25 cellular contexts compared by ENCODE assay signal in genomic region chr13:80778302-80778701, GRCh38.
"Had no signal": no experiment of that assay in that cellular context is flagged by ENCODE, and none has a peak within 500 bp of the region (broad histone marks: within the 10 kb centered on the region; RNA-seq: fewer than 3 reads in every experiment).

No MANE protein-coding gene starts in this region.

- H3K4me1 ChIP-seq: esophagus squamous epithelium, gastroesophageal sphincter, heart left ventricle, lower lobe of right lung, stomach, suprapubic skin, transverse colon had no signal

- H3K27me3 Mint-ChIP-seq: activated T-cell treated with anti-CD3 and anti-CD28 coated beads, Interleukin-2, amount 50 U/mL, for 24 hours; activated T-helper 17 cell treated with anti-CD3 and anti-CD28 coated beads, Interleukin-2, amount 50 U/mL, for 72 hours; brain; naive thymus-derived CD4-positive, alpha-beta T cell; stimulated activated memory B cell treated with anti-CD40 and anti-IgM and Interleukin-4, amounts not matched to agents 10 μg/mL and 1 μg/mL and 100 μg/mL, for 72 hours had no signal

- DNase-seq: activated CD4-positive, alpha-beta T cell treated with anti-CD3 and anti-CD28 coated beads, Interleukin-2, amount 50 U/mL, for 4 hours; activated CD8-positive, alpha-beta memory T cell treated with anti-CD3 and anti-CD28 coated beads for 24 hours; activated CD8-positive, alpha-beta memory T cell treated with anti-CD3 and anti-CD28 coated beads, Interleukin-2, amount 50 U/mL, for 4 hours; activated T-cell treated with anti-CD3 and anti-CD28 coated beads, Interleukin-2, amount 50 U/mL, for 24 hours; aorta; central memory CD4-positive, alpha-beta T cell; dermis blood vessel endothelial cell; effector memory CD4-positive, alpha-beta T cell; esophagus squamous epithelium; heart left ventricle; islet precursor cell; lower lobe of right lung; naive thymus-derived CD4-positive, alpha-beta T cell; posterior cingulate gyrus; small intestine; stomach; transverse colon had no signal

- H3K4me3 ChIP-seq: esophagus squamous epithelium, gastroesophageal sphincter, heart left ventricle, lower lobe of right lung, stomach, suprapubic skin, transverse colon had no signal

- H3K9me3 Mint-ChIP-seq: brain, neural crest cell had no signal

- H3K4me3 Mint-ChIP-seq: activated T-cell treated with anti-CD3 and anti-CD28 coated beads, Interleukin-2, amount 50 U/mL, for 24 hours; activated T-helper 17 cell treated with anti-CD3 and anti-CD28 coated beads, Interleukin-2, amount 50 U/mL, for 72 hours; brain; naive thymus-derived CD4-positive, alpha-beta T cell; neural crest cell; stimulated activated memory B cell treated with anti-CD40 and anti-IgM and Interleukin-4, amounts not matched to agents 10 μg/mL and 1 μg/mL and 100 μg/mL, for 72 hours had no signal

- H3K27ac Mint-ChIP-seq: activated naive CD4-positive, alpha-beta T cell treated with anti-CD3 and anti-CD28 coated beads, Interleukin-2, amount 50 U/mL, for 72 hours; activated T-cell treated with anti-CD3 and anti-CD28 coated beads, Interleukin-2, amount 50 U/mL, for 24 hours; activated T-helper 17 cell treated with anti-CD3 and anti-CD28 coated beads, Interleukin-2, amount 50 U/mL, for 72 hours; brain; naive thymus-derived CD4-positive, alpha-beta T cell; stimulated activated memory B cell treated with anti-CD40 and anti-IgM and Interleukin-4, amounts not matched to agents 10 μg/mL and 1 μg/mL and 100 μg/mL, for 72 hours had no signal

- H3K4me1 Mint-ChIP-seq: activated T-helper 17 cell treated with anti-CD3 and anti-CD28 coated beads, Interleukin-2, amount 50 U/mL, for 72 hours; naive thymus-derived CD4-positive, alpha-beta T cell; stimulated activated memory B cell treated with anti-CD40 and anti-IgM and Interleukin-4, amounts not matched to agents 10 μg/mL and 1 μg/mL and 100 μg/mL, for 72 hours had no signal

- H3K36me3 Mint-ChIP-seq: brain; naive thymus-derived CD4-positive, alpha-beta T cell; stimulated activated memory B cell treated with anti-CD40 and anti-IgM and Interleukin-4, amounts not matched to agents 10 μg/mL and 1 μg/mL and 100 μg/mL, for 72 hours had no signal

- H3K27me3 ChIP-seq: esophagus squamous epithelium, gastroesophageal sphincter, heart left ventricle, stomach, suprapubic skin, transverse colon had no signal

- H3K27ac ChIP-seq: esophagus squamous epithelium, gastroesophageal sphincter, heart left ventricle, lower lobe of right lung, stomach, suprapubic skin, transverse colon had no signal

- H3K9me3 ChIP-seq: esophagus squamous epithelium, gastroesophageal sphincter, heart left ventricle, lower lobe of right lung, stomach, suprapubic skin, transverse colon had no signal

- H3K36me3 ChIP-seq: esophagus squamous epithelium, gastroesophageal sphincter, heart left ventricle, lower lobe of right lung, stomach, suprapubic skin, transverse colon had no signal

- ATAC-seq: activated naive CD4-positive, alpha-beta T cell treated with anti-CD3 and anti-CD28 coated beads, Interleukin-2, amount 50 U/mL, for 72 hours; activated T-helper 17 cell treated with anti-CD3 and anti-CD28 coated beads, Interleukin-2, amount 50 U/mL, for 72 hours; gastroesophageal sphincter; heart left ventricle; lower lobe of right lung; naive thymus-derived CD4-positive, alpha-beta T cell; sciatic nerve; stimulated activated memory B cell treated with anti-CD40 and anti-IgM and Interleukin-4, amounts not matched to agents 10 μg/mL and 1 μg/mL and 100 μg/mL, for 72 hours had no signal
